1 cellular context compared by ENCODE assay signal in genomic region chr6:31958741-31959739, GRCh38.
TF ChIP-seq lines count a peak whose summit lies in the region.

Gene NELFE (minus strand): TSS chr6:31958971. CDS start chr6:31958446, 525 bp downstream.
Gene SKIC2 (plus strand): TSS chr6:31959175. CDS start chr6:31959193, 18 bp downstream.

TF ChIP-seq in HepG2, 621 proteins besides CTCF, POLR2A, EP300 and RAD21 (continued from another document and continues in another):
- TF ChIP-seq, protein P1, sequence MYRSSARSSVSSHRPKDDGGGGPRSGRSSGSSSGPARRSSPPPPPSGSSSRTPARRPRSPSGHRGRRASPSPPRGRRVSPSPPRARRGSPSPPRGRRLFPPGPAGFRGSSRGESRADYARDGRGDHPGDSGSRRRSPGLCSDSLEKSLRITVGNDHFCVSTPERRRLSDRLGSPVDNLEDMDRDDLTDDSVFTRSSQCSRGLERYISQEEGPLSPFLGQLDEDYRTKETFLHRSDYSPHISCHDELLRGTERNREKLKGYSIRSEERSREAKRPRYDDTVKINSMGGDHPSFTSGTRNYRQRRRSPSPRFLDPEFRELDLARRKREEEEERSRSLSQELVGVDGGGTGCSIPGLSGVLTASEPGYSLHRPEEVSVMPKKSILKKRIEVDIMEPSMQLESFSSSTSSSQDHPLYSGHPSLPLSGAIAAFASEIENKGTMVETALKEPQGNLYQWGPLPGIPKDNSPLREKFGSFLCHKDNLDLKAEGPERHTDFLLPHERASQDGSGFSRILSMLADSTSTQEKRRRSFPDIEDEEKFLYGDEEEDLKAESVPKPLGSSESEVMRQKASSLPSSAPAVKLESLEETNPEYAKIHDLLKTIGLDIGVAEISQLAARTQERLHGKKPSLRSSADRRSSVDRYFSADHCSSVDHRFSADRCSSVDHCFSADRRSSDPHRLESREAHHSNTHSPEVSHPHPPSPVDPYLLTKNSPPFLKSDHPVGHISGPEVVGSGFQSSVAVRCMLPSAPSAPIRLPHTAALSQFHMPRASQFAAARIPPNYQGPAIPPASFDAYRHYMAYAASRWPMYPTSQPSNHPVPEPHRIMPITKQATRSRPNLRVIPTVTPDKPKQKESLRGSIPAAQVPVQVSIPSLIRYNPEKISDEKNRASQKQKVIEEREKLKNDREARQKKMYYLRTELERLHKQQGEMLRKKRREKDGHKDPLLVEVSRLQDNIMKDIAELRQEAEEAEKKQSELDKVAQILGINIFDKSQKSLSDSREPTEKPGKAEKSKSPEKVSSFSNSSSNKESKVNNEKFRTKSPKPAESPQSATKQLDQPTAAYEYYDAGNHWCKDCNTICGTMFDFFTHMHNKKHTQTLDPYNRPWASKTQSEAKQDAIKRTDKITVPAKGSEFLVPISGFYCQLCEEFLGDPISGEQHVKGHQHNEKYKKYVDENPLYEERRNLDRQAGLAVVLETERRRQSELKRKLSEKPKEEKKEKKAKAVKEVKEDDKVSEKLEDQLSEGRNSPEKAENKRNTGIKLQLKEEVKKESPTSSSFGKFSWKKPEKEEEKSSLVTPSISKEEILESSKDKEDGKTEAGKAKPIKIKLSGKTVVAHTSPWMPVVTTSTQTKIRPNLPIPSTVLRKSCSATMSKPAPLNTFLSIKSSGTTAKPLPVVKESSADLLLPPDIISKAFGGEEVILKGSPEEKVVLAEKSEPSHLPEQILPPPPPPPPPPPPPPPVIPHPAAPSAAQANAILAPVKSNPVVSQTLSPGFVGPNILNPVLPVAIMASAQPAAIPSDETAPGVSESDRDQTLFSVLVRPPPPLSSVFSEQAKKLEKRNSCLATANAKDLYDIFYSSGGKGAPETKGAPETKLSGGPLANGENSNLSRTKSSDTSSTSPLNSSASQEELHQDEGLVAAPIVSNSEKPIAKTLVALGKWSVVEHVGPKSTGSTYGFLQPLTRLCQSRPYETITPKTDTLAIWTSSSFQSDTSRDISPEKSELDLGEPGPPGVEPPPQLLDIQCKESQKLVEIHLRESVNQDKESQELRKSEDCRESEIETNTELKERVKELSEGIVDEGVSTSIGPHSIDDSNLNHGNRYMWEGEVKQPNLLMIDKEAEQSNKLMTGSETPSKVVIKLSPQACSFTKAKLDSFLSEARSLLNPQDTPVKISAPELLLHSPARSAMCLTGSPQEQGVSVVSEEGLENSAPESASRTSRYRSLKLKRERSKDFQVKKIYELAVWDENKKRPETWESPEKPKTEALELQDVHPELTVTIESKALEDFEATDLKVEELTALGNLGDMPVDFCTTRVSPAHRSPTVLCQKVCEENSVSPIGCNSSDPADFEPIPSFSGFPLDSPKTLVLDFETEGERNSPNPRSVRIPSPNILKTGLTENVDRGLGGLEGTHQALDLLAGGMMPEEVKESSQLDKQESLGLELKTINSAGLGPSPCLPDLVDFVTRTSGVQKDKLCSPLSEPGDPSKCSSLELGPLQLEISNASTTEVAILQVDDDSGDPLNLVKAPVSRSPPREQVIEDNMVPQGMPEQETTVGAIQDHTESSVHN (CRISPR knock-in tag; IDR thresholded peaks at IDR 0.05), result no peak; the same call in 1 of the 2 replicates
- TF ChIP-seq HIC2 (CRISPR knock-in tag; IDR thresholded peaks at IDR 0.05; ENCODE audit: low read depth), result peak; percentile 44; the same call in 1 of the 2 replicates
- TF ChIP-seq, protein P2, sequence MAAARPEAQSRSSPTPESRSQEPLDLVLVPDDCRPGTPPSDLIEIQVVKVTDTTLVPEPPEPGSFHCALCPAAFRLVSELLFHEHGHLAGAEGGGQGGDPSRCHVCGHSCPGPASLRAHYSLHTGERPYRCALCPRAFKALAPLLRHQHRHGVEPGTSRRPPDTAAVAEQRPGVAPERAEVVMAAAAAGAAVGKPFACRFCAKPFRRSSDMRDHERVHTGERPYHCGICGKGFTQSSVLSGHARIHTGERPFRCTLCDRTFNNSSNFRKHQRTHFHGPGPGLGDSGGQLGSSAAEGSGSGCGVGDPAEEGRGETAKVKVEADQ (CRISPR knock-in tag; IDR thresholded peaks at IDR 0.05; ENCODE audit: borderline replicate concordance), result peak; percentile 85
- peak; percentile 59; the same call in 1 of the 2 replicates for TF ChIP-seq NAIF1 (CRISPR knock-in tag; IDR thresholded peaks at IDR 0.05; ENCODE audit: borderline replicate concordance)
- TF ChIP-seq TFDP2 (CRISPR knock-in tag; IDR thresholded peaks at IDR 0.05), result peak; percentile 95
- TF ChIP-seq, protein P3, sequence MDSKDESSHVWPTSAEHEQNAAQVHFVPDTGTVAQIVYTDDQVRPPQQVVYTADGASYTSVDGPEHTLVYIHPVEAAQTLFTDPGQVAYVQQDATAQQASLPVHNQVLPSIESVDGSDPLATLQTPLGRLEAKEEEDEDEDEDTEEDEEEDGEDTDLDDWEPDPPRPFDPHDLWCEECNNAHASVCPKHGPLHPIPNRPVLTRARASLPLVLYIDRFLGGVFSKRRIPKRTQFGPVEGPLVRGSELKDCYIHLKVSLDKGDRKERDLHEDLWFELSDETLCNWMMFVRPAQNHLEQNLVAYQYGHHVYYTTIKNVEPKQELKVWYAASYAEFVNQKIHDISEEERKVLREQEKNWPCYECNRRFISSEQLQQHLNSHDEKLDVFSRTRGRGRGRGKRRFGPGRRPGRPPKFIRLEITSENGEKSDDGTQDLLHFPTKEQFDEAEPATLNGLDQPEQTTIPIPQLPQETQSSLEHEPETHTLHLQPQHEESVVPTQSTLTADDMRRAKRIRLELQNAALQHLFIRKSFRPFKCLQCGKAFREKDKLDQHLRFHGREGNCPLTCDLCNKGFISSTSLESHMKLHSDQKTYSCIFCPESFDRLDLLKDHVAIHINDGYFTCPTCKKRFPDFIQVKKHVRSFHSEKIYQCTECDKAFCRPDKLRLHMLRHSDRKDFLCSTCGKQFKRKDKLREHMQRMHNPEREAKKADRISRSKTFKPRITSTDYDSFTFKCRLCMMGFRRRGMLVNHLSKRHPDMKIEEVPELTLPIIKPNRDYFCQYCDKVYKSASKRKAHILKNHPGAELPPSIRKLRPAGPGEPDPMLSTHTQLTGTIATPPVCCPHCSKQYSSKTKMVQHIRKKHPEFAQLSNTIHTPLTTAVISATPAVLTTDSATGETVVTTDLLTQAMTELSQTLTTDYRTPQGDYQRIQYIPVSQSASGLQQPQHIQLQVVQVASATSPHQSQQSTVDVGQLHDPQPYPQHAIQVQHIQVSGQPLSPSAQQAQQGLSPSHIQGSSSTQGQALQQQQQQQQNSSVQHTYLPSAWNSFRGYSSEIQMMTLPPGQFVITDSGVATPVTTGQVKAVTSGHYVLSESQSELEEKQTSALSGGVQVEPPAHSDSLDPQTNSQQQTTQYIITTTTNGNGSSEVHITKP (CRISPR knock-in tag; IDR thresholded peaks at IDR 0.05; ENCODE audit: low read depth), result peak; percentile 91
- TF ChIP-seq DRAP1 (CRISPR knock-in tag; IDR thresholded peaks at IDR 0.05), result peak; percentile 96
- TF ChIP-seq RORA (CRISPR knock-in tag; IDR thresholded peaks at IDR 0.05), result no peak
- 0 out of 2 replicates have a peak, but pooled peaks have one; percentile 31 for TF ChIP-seq ISX (CRISPR knock-in tag; conservative IDR thresholded peaks at IDR 0.05)
- no peak for TF ChIP-seq EZH2 (conservative IDR thresholded peaks at IDR 0.05; ENCODE audit: low read depth, low read length)
- peak; percentile 25 for TF ChIP-seq SKI (IDR thresholded peaks at IDR 0.05; ENCODE audit: partially characterized antibody)
- 0 out of 2 replicates have a peak, but pooled peaks have one; percentile 12 for TF ChIP-seq ZNF713 (CRISPR knock-in tag; IDR thresholded peaks at IDR 0.05)
- 0 out of 2 replicates have a peak, but pooled peaks have one; percentile 2 for TF ChIP-seq ZBTB7B (CRISPR knock-in tag; IDR thresholded peaks at IDR 0.05)
- peak; percentile 54 for TF ChIP-seq ZNF883 (CRISPR knock-in tag; IDR thresholded peaks at IDR 0.05; ENCODE audit: not compliant biosample characterization)
- TF ChIP-seq TFAP4 (IDR thresholded peaks at IDR 0.05; ENCODE audit: borderline replicate concordance, low read depth), result peak; percentile 80
- TF ChIP-seq, protein P4, sequence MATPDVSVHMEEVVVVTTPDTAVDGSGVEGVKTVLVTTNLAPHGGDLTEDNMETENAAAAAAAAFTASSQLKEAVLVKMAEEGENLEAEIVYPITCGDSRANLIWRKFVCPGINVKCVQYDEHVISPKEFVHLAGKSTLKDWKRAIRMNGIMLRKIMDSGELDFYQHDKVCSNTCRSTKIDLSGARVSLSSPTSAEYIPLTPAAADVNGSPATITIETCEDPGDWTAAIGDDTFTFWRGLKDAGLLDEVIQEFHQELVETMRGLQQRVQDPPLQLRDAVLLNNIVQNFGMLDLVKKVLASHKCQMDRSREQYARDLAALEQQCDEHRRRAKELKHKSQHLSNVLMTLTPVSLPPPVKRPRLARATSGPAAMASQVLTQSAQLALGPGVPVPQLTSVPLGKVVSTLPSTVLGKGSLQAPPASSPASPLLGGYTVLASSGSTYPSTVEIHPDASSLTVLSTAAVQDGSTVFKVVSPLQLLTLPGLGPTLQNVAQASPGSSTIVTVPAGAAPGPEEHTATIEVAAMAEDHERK (CRISPR knock-in tag; IDR thresholded peaks at IDR 0.05; ENCODE audit: low read depth), result peak; percentile 86
- TF ChIP-seq EEA1 (CRISPR knock-in tag; IDR thresholded peaks at IDR 0.05; ENCODE audit: borderline replicate concordance), result no peak
- peak; percentile 95 for TF ChIP-seq KLF12 (CRISPR knock-in tag; IDR thresholded peaks at IDR 0.05; ENCODE audit: borderline replicate concordance)
- TF ChIP-seq FOXA1 (IDR thresholded peaks at IDR 0.05), result no peak
- no peak; the same call in 1 of the 2 replicates for TF ChIP-seq FOXA1 (CRISPR knock-in tag; IDR thresholded peaks at IDR 0.05)
- TF ChIP-seq RARA (CRISPR knock-in tag; IDR thresholded peaks at IDR 0.05), result no peak
- TF ChIP-seq, protein P5, sequence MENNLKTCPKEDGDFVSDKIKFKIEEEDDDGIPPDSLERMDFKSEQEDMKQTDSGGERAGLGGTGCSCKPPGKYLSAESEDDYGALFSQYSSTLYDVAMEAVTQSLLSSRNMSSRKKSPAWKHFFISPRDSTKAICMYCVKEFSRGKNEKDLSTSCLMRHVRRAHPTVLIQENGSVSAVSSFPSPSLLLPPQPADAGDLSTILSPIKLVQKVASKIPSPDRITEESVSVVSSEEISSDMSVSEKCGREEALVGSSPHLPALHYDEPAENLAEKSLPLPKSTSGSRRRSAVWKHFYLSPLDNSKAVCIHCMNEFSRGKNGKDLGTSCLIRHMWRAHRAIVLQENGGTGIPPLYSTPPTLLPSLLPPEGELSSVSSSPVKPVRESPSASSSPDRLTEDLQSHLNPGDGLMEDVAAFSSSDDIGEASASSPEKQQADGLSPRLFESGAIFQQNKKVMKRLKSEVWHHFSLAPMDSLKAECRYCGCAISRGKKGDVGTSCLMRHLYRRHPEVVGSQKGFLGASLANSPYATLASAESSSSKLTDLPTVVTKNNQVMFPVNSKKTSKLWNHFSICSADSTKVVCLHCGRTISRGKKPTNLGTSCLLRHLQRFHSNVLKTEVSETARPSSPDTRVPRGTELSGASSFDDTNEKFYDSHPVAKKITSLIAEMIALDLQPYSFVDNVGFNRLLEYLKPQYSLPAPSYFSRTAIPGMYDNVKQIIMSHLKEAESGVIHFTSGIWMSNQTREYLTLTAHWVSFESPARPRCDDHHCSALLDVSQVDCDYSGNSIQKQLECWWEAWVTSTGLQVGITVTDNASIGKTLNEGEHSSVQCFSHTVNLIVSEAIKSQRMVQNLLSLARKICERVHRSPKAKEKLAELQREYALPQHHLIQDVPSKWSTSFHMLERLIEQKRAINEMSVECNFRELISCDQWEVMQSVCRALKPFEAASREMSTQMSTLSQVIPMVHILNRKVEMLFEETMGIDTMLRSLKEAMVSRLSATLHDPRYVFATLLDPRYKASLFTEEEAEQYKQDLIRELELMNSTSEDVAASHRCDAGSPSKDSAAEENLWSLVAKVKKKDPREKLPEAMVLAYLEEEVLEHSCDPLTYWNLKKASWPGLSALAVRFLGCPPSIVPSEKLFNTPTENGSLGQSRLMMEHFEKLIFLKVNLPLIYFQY (CRISPR knock-in tag; IDR thresholded peaks at IDR 0.05; ENCODE audit: borderline replicate concordance), result peak; percentile 33; the same call in 1 of the 2 replicates
- peak; percentile 59 for TF ChIP-seq SP5 (CRISPR knock-in tag; IDR thresholded peaks at IDR 0.05; ENCODE audit: borderline replicate concordance, low read depth)
- TF ChIP-seq ZBTB39 (CRISPR knock-in tag; IDR thresholded peaks at IDR 0.05), result no peak
